25 cellular contexts compared by ENCODE assay signal in genomic region chr3:158794206-158794605, GRCh38.
"Had no signal": no experiment of that assay in that cellular context is flagged by ENCODE, and none has a peak within 500 bp of the region (broad histone marks: within the 10 kb centered on the region; RNA-seq: fewer than 3 reads in every experiment).

No MANE protein-coding gene starts in this region.

- H3K27me3 ChIP-seq: ovary, suprapubic skin, tibial artery, uterus had no signal

- H3K4me3 ChIP-seq: left ventricle myocardium inferior, lung, neural progenitor cell, ovary, prostate gland, skin epidermis, suprapubic skin, thoracic aorta, tibial artery, uterus had no signal

- H3K36me3 ChIP-seq: left ventricle myocardium inferior, neural progenitor cell, ovary, prostate gland, suprapubic skin, thoracic aorta, tibial artery, uterus had no signal

- DNase-seq: hypothalamus; immature natural killer cell; islet precursor cell; left ventricle myocardium inferior; naive B cell; natural killer cell; nephron progenitor cell; ovary; retina; right cardiac atrium; stimulated activated CD4-positive, alpha-beta T cell treated with anti-CD3 and anti-CD28 coated beads, Interleukin-12 subunit alpha, Interleukin-12 subunit beta, amount 100 ng/mL, for 4 hours; stimulated activated CD4-positive, alpha-beta T cell treated with anti-CD3 and anti-CD28 coated beads, Interleukin-15, amount 100 ng/mL, for 24 hours; stimulated activated CD4-positive, alpha-beta T cell treated with anti-CD3 and anti-CD28 coated beads, Interleukin-2, amount 100 ng/mL, for 24 hours; stimulated activated CD4-positive, alpha-beta T cell treated with anti-CD3 and anti-CD28 coated beads, Interleukin-4, amount 100 ng/mL, for 1 hour; stimulated activated naive B cell treated with anti-CD40 and anti-IgM and Interleukin-4, amounts not matched to agents 10 μg/mL and 1 μg/mL and 100 μg/mL, for 72 hours; stimulated activated naive CD8-positive, alpha-beta T cell treated with anti-CD3 and anti-CD28 coated beads, Interleukin-15, Interleukin-2, amounts not matched to agents 100 U/mL and 50 U/mL, for 24 hours; tibial artery; uterus had no signal

- H3K4me2 ChIP-seq: neural progenitor cell had no signal

- H3K27ac ChIP-seq: left ventricle myocardium inferior, neural progenitor cell, ovary, prostate gland, skin epidermis, suprapubic skin, thoracic aorta, tibial artery, uterus had no signal

- ATAC-seq: sciatic nerve; stimulated activated naive CD8-positive, alpha-beta T cell treated with anti-CD3 and anti-CD28 coated beads, Interleukin-15, Interleukin-2, amounts not matched to agents 100 U/mL and 50 U/mL, for 24 hours had no signal

- H3K9me3 ChIP-seq: ovary, prostate gland, thoracic aorta, tibial artery, uterus had no signal

- H3K4me1 ChIP-seq: neural progenitor cell, uterus had no signal
